12 cellular contexts compared by ENCODE assay signal in genomic region chr1:175237389-175237788, GRCh38. TPM values are rescaled to one million over a fixed set of nuclear protein-coding genes. Genes with fewer than 3 reads are reported as not detected.
A peak's percentile ranks its signal among the peaks of the same experiment; 100 is the strongest.
DNase-seq lines count a peak whose midpoint lies in the region; ATAC-seq and TF ChIP-seq lines count a peak whose summit lies in the region.
"Had no signal": no experiment of that assay in that cellular context is flagged by ENCODE, and none has a peak within 500 bp of the region (broad histone marks: within the 10 kb centered on the region; RNA-seq: fewer than 3 reads in every experiment).

No MANE protein-coding gene starts in this region.

- H3K79me2 ChIP-seq in MM.1S (ENCODE audit: low read length): no peaks in the 10 kb centered on the region

- no peak overlapping the region for H3K4me3 Mint-ChIP-seq in stimulated activated naive CD8-positive, alpha-beta T cell treated with anti-CD3 and anti-CD28 coated beads, Interleukin-15, Interleukin-2, amounts not matched to agents 100 ng/mL and 50 ng/mL, for 24 hours
- H3K4me3 Mint-ChIP-seq in stimulated activated naive CD8-positive, alpha-beta T cell treated with anti-CD3 and anti-CD28 coated beads, Interleukin-15, amount 100 ng/mL, for 72 hours: peak overlapping the region in 1 of 2 donors; percentile 7
- no peak overlapping the region for H3K4me3 Mint-ChIP-seq in osteocyte (ENCODE audit: unreplicated experiment)

- no peak for ATAC-seq in stimulated activated naive CD8-positive, alpha-beta T cell treated with anti-CD3 and anti-CD28 coated beads, Interleukin-15, amount 100 ng/mL, for 72 hours
- ATAC-seq in HG02852 (IDR thresholded peaks at IDR 0.05; ENCODE audit: unreplicated experiment) (peak; percentile 72), Right ventricle myocardium inferior (no peak)

- peaks cover 17% of the 10 kb centered on the region for H3F3A ChIP-seq in MM.1S (ENCODE audit: insufficient read depth, low read length)

- TF ChIP-seq CTCF in MM.1S (IDR thresholded peaks at IDR 0.05; ENCODE audit: low read length): no peak
- TF ChIP-seq CTCF in osteocyte (IDR thresholded peaks at IDR 0.05): no peak

- H3K4me3 ChIP-seq in MM.1S (ENCODE audit: low read length): peak overlapping the region; percentile 24; the same call in 1 of the 2 replicates
- H3K4me3 ChIP-seq: suprapubic skin had no signal

- H3K4me2 ChIP-seq in MM.1S (ENCODE audit: low read depth, low read length): peak overlapping the region; percentile 45; the same call in 1 of the 2 replicates

- no peaks in the 10 kb centered on the region for H3K27me3 Mint-ChIP-seq in stimulated activated naive CD8-positive, alpha-beta T cell treated with anti-CD3 and anti-CD28 coated beads, Interleukin-15, Interleukin-2, amounts not matched to agents 100 ng/mL and 50 ng/mL, for 24 hours
- no peaks in the 10 kb centered on the region for H3K27me3 Mint-ChIP-seq in stimulated activated naive CD8-positive, alpha-beta T cell treated with anti-CD3 and anti-CD28 coated beads, Interleukin-15, amount 100 ng/mL, for 72 hours
- no peaks in the 10 kb centered on the region for H3K27me3 Mint-ChIP-seq in osteocyte (ENCODE audit: unreplicated experiment)

- peak overlapping the region; percentile 50 for H3K27ac Mint-ChIP-seq in stimulated activated naive CD8-positive, alpha-beta T cell treated with anti-CD3 and anti-CD28 coated beads, Interleukin-15, Interleukin-2, amounts not matched to agents 100 ng/mL and 50 ng/mL, for 24 hours
- H3K27ac Mint-ChIP-seq in stimulated activated naive CD8-positive, alpha-beta T cell treated with anti-CD3 and anti-CD28 coated beads, Interleukin-15, amount 100 ng/mL, for 72 hours: peak overlapping the region in 1 of 2 donors; percentile 0
- H3K27ac Mint-ChIP-seq in osteocyte (ENCODE audit: unreplicated experiment): no peak overlapping the region

- DNase-seq in stimulated activated naive CD8-positive, alpha-beta T cell treated with anti-CD3 and anti-CD28 coated beads, Interleukin-15, amount 100 ng/mL, for 72 hours: no peak
- peak; percentile 90 for DNase-seq in MM.1S
- DNase-seq in stimulated activated CD4-positive, alpha-beta T cell treated with anti-CD3 and anti-CD28 coated beads, Interleukin-1b, Interleukin-23, amount 100 ng/mL, for 48 hours: no peak
- DNase-seq in A172 (ENCODE audit: low spot score): no peak
- no peak for DNase-seq in osteocyte (ENCODE audit: extremely low spot score, unreplicated experiment)
- DNase-seq in Right ventricle myocardium inferior (ENCODE audit: missing footprints): no peak
- DNase-seq: activated gamma-delta T cell treated with Interleukin-2 at 50 U/mL for 16 hours, NCI-H345, SHP77 treated with DMSO at 0.1 percent for 48 hours had no signal

- no peaks in the 10 kb centered on the region for H3K36me3 Mint-ChIP-seq in stimulated activated naive CD8-positive, alpha-beta T cell treated with anti-CD3 and anti-CD28 coated beads, Interleukin-15, Interleukin-2, amounts not matched to agents 100 ng/mL and 50 ng/mL, for 24 hours (ENCODE audit: low read depth)
- no peaks in the 10 kb centered on the region for H3K36me3 Mint-ChIP-seq in osteocyte (ENCODE audit: unreplicated experiment)

- H3K36me3 ChIP-seq in MM.1S (replicated peaks; ENCODE audit: insufficient read depth, low read length): no peaks in the 10 kb centered on the region
- H3K36me3 ChIP-seq: suprapubic skin had no signal

- H3K4me1 ChIP-seq in MM.1S (ENCODE audit: low read length): peaks cover 30% of the 10 kb centered on the region
- H3K4me1 ChIP-seq: suprapubic skin had no signal

- H3K9me3 ChIP-seq in MM.1S (replicated peaks; ENCODE audit: insufficient read depth, low read length): no peaks in the 10 kb centered on the region

- H3K9me2 ChIP-seq in MM.1S (replicated peaks; ENCODE audit: insufficient read depth, low read length): no peaks in the 10 kb centered on the region

- H3K9ac ChIP-seq in MM.1S (ENCODE audit: low read length): no peak overlapping the region

- no peak overlapping the region for H2AFZ ChIP-seq in MM.1S (ENCODE audit: low read length)

- peaks cover 34% of the 10 kb centered on the region for H3K4me1 Mint-ChIP-seq in stimulated activated naive CD8-positive, alpha-beta T cell treated with anti-CD3 and anti-CD28 coated beads, Interleukin-15, Interleukin-2, amounts not matched to agents 100 ng/mL and 50 ng/mL, for 24 hours (ENCODE audit: low read depth)
- H3K4me1 Mint-ChIP-seq in stimulated activated naive CD8-positive, alpha-beta T cell treated with anti-CD3 and anti-CD28 coated beads, Interleukin-15, amount 100 ng/mL, for 72 hours: peaks cover 37% of the 10 kb centered on the region
- H3K4me1 Mint-ChIP-seq in osteocyte (ENCODE audit: unreplicated experiment): no peaks in the 10 kb centered on the region

- H3K27ac ChIP-seq in MM.1S (ENCODE audit: low read length): peak overlapping the region; percentile 40; the same call in 1 of the 2 replicates
- H3K27ac ChIP-seq: suprapubic skin had no signal

- H4K20me1 ChIP-seq in MM.1S (ENCODE audit: insufficient read depth, low read length): no peaks in the 10 kb centered on the region

- no peaks in the 10 kb centered on the region for H3K27me3 ChIP-seq in MM.1S (replicated peaks; ENCODE audit: insufficient read depth, low read length)
- H3K27me3 ChIP-seq: suprapubic skin had no signal

- intact Hi-C loops in Right ventricle myocardium inferior (cut with DNase I): no loop called here

- peaks cover 4% of the 10 kb centered on the region for H3K9me3 Mint-ChIP-seq in stimulated activated naive CD8-positive, alpha-beta T cell treated with anti-CD3 and anti-CD28 coated beads, Interleukin-15, Interleukin-2, amounts not matched to agents 100 ng/mL and 50 ng/mL, for 24 hours
- H3K9me3 Mint-ChIP-seq in stimulated activated naive CD8-positive, alpha-beta T cell treated with anti-CD3 and anti-CD28 coated beads, Interleukin-15, amount 100 ng/mL, for 72 hours: peaks cover 0 to 6% of the 10 kb centered on the region in 2 donors
- peaks cover 21% of the 10 kb centered on the region for H3K9me3 Mint-ChIP-seq in osteocyte (ENCODE audit: unreplicated experiment)

RNA-seq across cellular contexts. Expression of gene KIAA0040, which starts 44.8 kb away (rescaled TPM):
- 0.24 TPM in 1 of 2 replicates, not detected in the other for total RNA-seq in A172 (2014; rRNA removed; shearing (Covaris generic))
- 0.73 and 1.6 TPM in 2 replicates for total RNA-seq in osteocyte
- 22.8 TPM for total RNA-seq in Right ventricle myocardium inferior
